Comparison of ENCODE assay signal across 29 cellular contexts in the genomic region with DNA sequence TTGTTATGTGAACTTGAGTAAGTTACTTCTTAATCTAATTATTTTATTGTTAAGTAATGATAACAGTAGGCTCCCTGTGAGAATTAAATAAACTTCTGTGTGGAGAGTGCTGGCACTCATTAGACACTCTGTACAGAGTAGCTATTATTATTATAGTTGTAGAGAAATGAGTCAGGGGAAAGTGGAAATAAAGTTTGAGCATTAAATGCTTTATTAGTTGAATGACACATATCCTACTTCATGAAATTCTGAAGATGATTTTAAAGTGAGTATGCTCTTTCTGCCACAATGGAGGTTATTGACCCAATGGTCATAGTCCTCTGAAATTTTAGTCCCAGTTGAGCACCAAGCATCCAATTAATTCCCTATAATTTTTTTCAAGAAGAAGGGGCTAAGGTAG. TPM values are rescaled to one million over a fixed set of nuclear protein-coding genes. Genes with fewer than 3 reads are reported as not detected.
DNase-seq lines count a peak whose midpoint lies in the region; FAIRE-seq and TF ChIP-seq lines count a peak whose summit lies in the region.
"Had no signal": no experiment of that assay in that cellular context is flagged by ENCODE, and none has a peak within 500 bp of the region (broad histone marks: within the 10 kb centered on the region; RNA-seq: fewer than 3 reads in every experiment).

No MANE protein-coding gene starts in this region.

- H3K27me3 ChIP-seq in astrocyte (ENCODE audit: insufficient read depth, low read length) (no peaks in the 10 kb centered on the region), osteoblast (ENCODE audit: insufficient read depth, low read length) (no peaks in the 10 kb centered on the region), thyroid gland (no peaks in the 10 kb centered on the region)
- H3K27me3 ChIP-seq: BLaER1 had no signal

- peaks cover 34% of the 10 kb centered on the region for H3K4me1 Mint-ChIP-seq in astrocyte (ENCODE audit: low read depth, unreplicated experiment)
- H3K4me1 Mint-ChIP-seq in activated T-helper 1 cell treated with anti-CD3 and anti-CD28 coated beads, Interleukin-12 subunit alpha, Interleukin-12 subunit beta, Interleukin-2, Interleukin-4 antibody, amounts not matched to agents 30 ng/mL and 10 ng/mL and 1 ng/mL, durations not matched to agents 14 hours and 24 hours and 36 hours (ENCODE audit: low read depth) = peaks cover 17% of the 10 kb centered on the region

- H2AFZ ChIP-seq in astrocyte (ENCODE audit: low read depth, low read length) = no peak overlapping the region
- H2AFZ ChIP-seq in osteoblast (ENCODE audit: low read length) = no peak overlapping the region

- H3K27ac ChIP-seq in astrocyte (ENCODE audit: low read depth, low read length) (peak overlapping the region; percentile 58), osteoblast (ENCODE audit: low read depth, low read length) (peak overlapping the region; percentile 38), thyroid gland (no peak overlapping the region)
- H3K27ac ChIP-seq: BLaER1 had no signal

- no peaks in the 10 kb centered on the region for H3K9me3 Mint-ChIP-seq in astrocyte (ENCODE audit: unreplicated experiment)
- H3K9me3 Mint-ChIP-seq in activated T-helper 1 cell treated with anti-CD3 and anti-CD28 coated beads, Interleukin-12 subunit alpha, Interleukin-12 subunit beta, Interleukin-2, Interleukin-4 antibody, amounts not matched to agents 30 ng/mL and 10 ng/mL and 1 ng/mL, durations not matched to agents 14 hours and 24 hours and 36 hours = no peaks in the 10 kb centered on the region

- no peak overlapping the region for H3K4me2 ChIP-seq in astrocyte (ENCODE audit: low read length)
- H3K4me2 ChIP-seq in osteoblast (ENCODE audit: insufficient read depth, low read length) = no peak overlapping the region
- H3K4me2 ChIP-seq: BLaER1 had no signal

- no peak overlapping the region for H3K27ac Mint-ChIP-seq in astrocyte (ENCODE audit: unreplicated experiment)
- H3K27ac Mint-ChIP-seq in activated T-helper 1 cell treated with anti-CD3 and anti-CD28 coated beads, Interleukin-12 subunit alpha, Interleukin-12 subunit beta, Interleukin-2, Interleukin-4 antibody, amounts not matched to agents 30 ng/mL and 10 ng/mL and 1 ng/mL, durations not matched to agents 14 hours and 24 hours and 36 hours = no peak overlapping the region
- H3K27ac Mint-ChIP-seq: CD4-positive, alpha-beta memory T cell; H9 had no signal

- peaks cover 24% of the 10 kb centered on the region for H3K36me3 Mint-ChIP-seq in astrocyte (ENCODE audit: low read depth, unreplicated experiment)
- peaks cover 48% of the 10 kb centered on the region for H3K36me3 Mint-ChIP-seq in activated T-helper 1 cell treated with anti-CD3 and anti-CD28 coated beads, Interleukin-12 subunit alpha, Interleukin-12 subunit beta, Interleukin-2, Interleukin-4 antibody, amounts not matched to agents 30 ng/mL and 10 ng/mL and 1 ng/mL, durations not matched to agents 14 hours and 24 hours and 36 hours (ENCODE audit: low read depth)

- no peaks in the 10 kb centered on the region for H3K27me3 Mint-ChIP-seq in astrocyte (ENCODE audit: low read depth, unreplicated experiment)
- no peaks in the 10 kb centered on the region for H3K27me3 Mint-ChIP-seq in activated T-helper 1 cell treated with anti-CD3 and anti-CD28 coated beads, Interleukin-12 subunit alpha, Interleukin-12 subunit beta, Interleukin-2, Interleukin-4 antibody, amounts not matched to agents 30 ng/mL and 10 ng/mL and 1 ng/mL, durations not matched to agents 14 hours and 24 hours and 36 hours (ENCODE audit: insufficient read depth)
- H3K27me3 Mint-ChIP-seq: CD4-positive, alpha-beta memory T cell had no signal

- no peak overlapping the region for H3K4me3 Mint-ChIP-seq in astrocyte (ENCODE audit: unreplicated experiment)
- no peak overlapping the region for H3K4me3 Mint-ChIP-seq in activated T-helper 1 cell treated with anti-CD3 and anti-CD28 coated beads, Interleukin-12 subunit alpha, Interleukin-12 subunit beta, Interleukin-2, Interleukin-4 antibody, amounts not matched to agents 30 ng/mL and 10 ng/mL and 1 ng/mL, durations not matched to agents 14 hours and 24 hours and 36 hours
- H3K4me3 Mint-ChIP-seq: CD4-positive, alpha-beta memory T cell; H9 had no signal

- H3K4me1 ChIP-seq in astrocyte (ENCODE audit: insufficient read depth, low read length) = peaks cover 50% of the 10 kb centered on the region
- peaks cover 71% of the 10 kb centered on the region for H3K4me1 ChIP-seq in osteoblast (ENCODE audit: insufficient read depth, low read length)
- peaks cover 9 to 11% of the 10 kb centered on the region in 2 donors for H3K4me1 ChIP-seq in thyroid gland

- FAIRE-seq in astrocyte (lab: Jason Lieb, UNC) (no peak), H54 (lab: Jason Lieb, UNC) (no peak)
- FAIRE-seq: GM19239, HepG2 had no signal

- intact Hi-C loops in activated T-helper 1 cell treated with anti-CD3 and anti-CD28 coated beads, Interleukin-12 subunit alpha, Interleukin-12 subunit beta, Interleukin-2, Interleukin-4 antibody, amounts not matched to agents 30 ng/mL and 10 ng/mL and 1 ng/mL, durations not matched to agents 14 hours and 24 hours and 36 hours (cut with micrococcal nuclease) = no loop called here
- intact Hi-C loops in thyroid gland (cut with DNase I) = no loop called here

- H3K9me3 ChIP-seq in astrocyte (ENCODE audit: insufficient read depth, low read depth, low read length) = no peaks in the 10 kb centered on the region
- H3K9me3 ChIP-seq in osteoblast (ENCODE audit: low read depth, low read length) = no peaks in the 10 kb centered on the region
- no peaks in the 10 kb centered on the region for H3K9me3 ChIP-seq in thyroid gland
- H3K9me3 ChIP-seq: Caco-2 had no signal

- H4K20me1 ChIP-seq in astrocyte (ENCODE audit: insufficient read depth, low read length) (peaks cover 14% of the 10 kb centered on the region), osteoblast (ENCODE audit: insufficient read depth, low read length) (peaks cover 12% of the 10 kb centered on the region)

- peak; percentile 69 for DNase-seq in EH (ENCODE audit: low read depth)
- peak; percentile 15 for DNase-seq in HS-5 (ENCODE audit: low read depth)
- DNase-seq in astrocyte (ENCODE audit: low read depth) = no peak
- DNase-seq in osteoblast (ENCODE audit: insufficient read length, low spot score, missing footprints) = peak; percentile 48
- DNase-seq in activated T-helper 1 cell treated with anti-CD3 and anti-CD28 coated beads, Interleukin-12 subunit alpha, Interleukin-12 subunit beta, Interleukin-2, Interleukin-4 antibody, amounts not matched to agents 30 ng/mL and 10 ng/mL and 1 ng/mL, durations not matched to agents 14 hours and 24 hours and 36 hours (ENCODE audit: low spot score) = no peak
- DNase-seq in H54 (ENCODE audit: insufficient read length, low spot score) = no peak
- DNase-seq in thyroid gland = no peak
- DNase-seq in NOMO-1 (lab: John Stamatoyannopoulos, UW; ENCODE audit: unreplicated experiment in 2 of 2) = no peak
- DNase-seq: ACHN; Caco-2; CD4-positive, alpha-beta memory T cell; DMS 273 treated with DMSO at 0.1 percent for 48 hours; DND-41; GDM1; H9; KG1; NCI-H1092 treated with DMSO at 0.1 percent for 48 hours; NCI-H146; NCI-H2029 treated with DMSO at 0.1 percent for 48 hours; NCI-H345; NCI-H524; NCI-H774; OCI-M1; Right ventricle myocardium superior had no signal

- no peak overlapping the region for H3K9ac ChIP-seq in astrocyte (ENCODE audit: low read length)
- H3K9ac ChIP-seq: BLaER1 had no signal

- TF ChIP-seq CTCF in astrocyte (IDR thresholded peaks at IDR 0.05; ENCODE audit: insufficient read depth, low read depth, low read length) (no peak), osteoblast (IDR thresholded peaks at IDR 0.05; ENCODE audit: extremely low read depth, low read depth, low read length) (no peak), thyroid gland (IDR thresholded peaks at IDR 0.05) (no peak)

- H3K4me3 ChIP-seq in astrocyte (ENCODE audit: insufficient read depth, low read depth, low read length) (no peak overlapping the region), osteoblast (ENCODE audit: insufficient read depth, low read length) (no peak overlapping the region), thyroid gland (replicated peaks in 1 of 3) (no peak overlapping the region)
- H3K4me3 ChIP-seq: BLaER1 had no signal

- TF ChIP-seq POLR2A in H54 (IDR thresholded peaks at IDR 0.05; ENCODE audit: low read depth, low read length) (no peak), thyroid gland (IDR thresholded peaks at IDR 0.05) (no peak)

- H3K36me3 ChIP-seq in astrocyte (ENCODE audit: insufficient read depth, low read length) (peaks cover 24% of the 10 kb centered on the region), osteoblast (ENCODE audit: insufficient read depth, low read length) (peaks cover 42% of the 10 kb centered on the region), thyroid gland (peaks cover 32 to 34% of the 10 kb centered on the region in 2 donors)

- H3K79me2 ChIP-seq in astrocyte (ENCODE audit: insufficient read depth, low read length) = peaks cover 40% of the 10 kb centered on the region
- peaks cover 40% of the 10 kb centered on the region for H3K79me2 ChIP-seq in osteoblast (ENCODE audit: insufficient read depth, low read length)

RNA-seq across cellular contexts. Expression of a gene that starts 5.9 kb away (rescaled TPM):
- 52.5 and 54.5 TPM in 2 replicates for total RNA-seq in astrocyte
- total RNA-seq in osteoblast = 76.0 and 89.0 TPM in 2 replicates
- 12.5 and 13.4 TPM in 2 replicates for total RNA-seq in activated T-helper 1 cell treated with anti-CD3 and anti-CD28 coated beads, Interleukin-12 subunit alpha, Interleukin-12 subunit beta, Interleukin-2, Interleukin-4 antibody, amounts not matched to agents 30 ng/mL and 10 ng/mL and 1 ng/mL, durations not matched to agents 14 hours and 24 hours and 36 hours
- total RNA-seq in thyroid gland = 10 to 100 TPM; 47.8 to 57.4 (median 53.8) TPM

RNA-seq across cellular contexts. Expression of a gene that starts 50.5 kb away (rescaled TPM):
- total RNA-seq in astrocyte = not detected in 2 replicates
- total RNA-seq in osteoblast = not detected in 2 replicates
- not detected in 2 replicates for total RNA-seq in activated T-helper 1 cell treated with anti-CD3 and anti-CD28 coated beads, Interleukin-12 subunit alpha, Interleukin-12 subunit beta, Interleukin-2, Interleukin-4 antibody, amounts not matched to agents 30 ng/mL and 10 ng/mL and 1 ng/mL, durations not matched to agents 14 hours and 24 hours and 36 hours
- under 1 TPM in 1 of 4 donors, not detected in 3; 0.27 TPM for total RNA-seq in thyroid gland
- total RNA-seq: Caco-2; CD4-positive, alpha-beta memory T cell; H9; HepG2; Right ventricle myocardium superior; RPMI7951; SK-MEL-5 had no signal

Comparison
In these comparisons a context has a peak if more than half of its experiments do, and no peak if none do; other contexts are left out.
1. DNase-seq: peak in EH (single experiment), HS-5 (single experiment) and osteoblast (single experiment); none in astrocyte (single experiment), activated T-helper 1 cell treated with anti-CD3 and anti-CD28 coated beads, Interleukin-12 subunit alpha, Interleukin-12 subunit beta, Interleukin-2, Interleukin-4 antibody, amounts not matched to agents 30 ng/mL and 10 ng/mL and 1 ng/mL, durations not matched to agents 14 hours and 24 hours and 36 hours (single experiment), H54 (single experiment), thyroid gland (0 of 2) and NOMO-1 (0 of 2).
2. H3K27ac ChIP-seq: peak in astrocyte (single experiment) and osteoblast (single experiment); none in thyroid gland (0 of 3).